ENCODE assay signal across 8 cellular contexts in the genomic region with DNA sequence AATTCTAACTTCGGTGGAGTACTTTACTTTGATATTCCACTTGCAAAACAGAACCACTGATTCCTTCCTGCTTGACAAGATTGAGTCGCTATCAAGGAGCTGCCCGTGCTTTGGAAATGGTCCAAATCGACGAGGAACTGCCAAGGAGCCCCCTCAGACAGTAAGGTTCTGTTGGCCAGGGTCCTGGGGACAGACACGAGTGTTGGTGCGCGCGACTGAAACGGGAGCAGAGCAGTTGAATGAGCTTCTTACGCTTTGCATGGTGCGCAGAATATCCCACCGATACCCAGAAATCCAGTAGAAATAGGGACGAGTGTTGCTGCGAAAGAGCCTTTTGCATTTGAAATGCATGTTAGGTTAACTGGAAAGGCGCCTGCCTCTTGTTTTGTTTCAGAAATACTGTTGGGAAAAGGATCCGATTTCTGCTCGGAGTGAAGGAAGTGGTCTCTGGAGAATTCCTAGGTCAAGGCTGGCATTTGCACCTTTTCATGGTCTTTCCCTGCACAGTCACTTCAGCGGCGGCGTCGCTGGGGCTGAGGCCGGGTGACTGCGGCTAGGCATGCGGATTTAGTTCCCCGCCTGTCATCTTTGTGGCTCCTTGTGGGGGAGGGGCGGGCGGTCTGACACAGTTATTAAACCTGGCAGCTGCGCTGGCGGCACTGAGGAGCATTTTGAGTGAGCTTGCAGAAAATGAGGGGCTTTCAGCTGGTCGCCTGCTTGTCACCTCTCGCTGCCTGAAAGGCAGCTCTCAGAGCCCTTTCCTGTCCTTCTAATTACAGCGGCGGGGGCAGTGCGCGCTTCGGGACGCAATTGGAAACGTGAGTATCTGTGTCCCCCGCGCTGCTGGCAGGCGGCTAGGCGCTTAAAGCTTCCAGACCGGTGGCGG.
A peak's percentile ranks its signal among the peaks of the same experiment; 100 is the strongest.
DNase-seq lines count a peak whose midpoint lies in the region; ATAC-seq lines count a peak whose summit lies in the region.

No MANE protein-coding gene starts in this region.

- peaks cover 8% of the 10 kb centered on the region for H3K4me1 ChIP-seq in ES-I3 (ENCODE audit: insufficient read depth, low read length)

- peak overlapping the region; percentile 78 for H3K27ac ChIP-seq in caudate nucleus (ENCODE audit: low read depth, low read length)

- H3K36me3 ChIP-seq in ES-I3 (ENCODE audit: insufficient read depth, low read length), result no peaks in the 10 kb centered on the region

- H3K9ac ChIP-seq in ES-I3 (ENCODE audit: low read depth, low read length), result peak overlapping the region; percentile 51

- peak; percentile 22 for ATAC-seq in HG02642 (IDR thresholded peaks at IDR 0.05; ENCODE audit: poor library complexity, unreplicated experiment)

- H3K9me3 ChIP-seq in ES-I3 (ENCODE audit: control insufficient read depth, insufficient read depth, low read length), result no peaks in the 10 kb centered on the region

- peak; percentile 52 for DNase-seq in NCI-H1694 (lab: John Stamatoyannopoulos, UW)
- peak; percentile 28 for DNase-seq in activated CD4-positive, CD25-positive, alpha-beta regulatory T cell treated with anti-CD3 and anti-CD28 coated beads, Interleukin-2, amount 50 U/mL, for 16 hours (ENCODE audit: low read depth, low spot score)
- peak in 50 of 61 donors; percentile 20 to 81 (median 62) for DNase-seq in caudate nucleus (lab: John Stamatoyannopoulos, UW)
- peak; percentile 90 for DNase-seq in left kidney (ENCODE audit: low read depth, low spot score)
- peak; percentile 55 for DNase-seq in stimulated activated CD4-positive, alpha-beta T cell treated with anti-CD3 and anti-CD28 coated beads, Interleukin-2, amount 100 ng/mL, for 4 hours (ENCODE audit: low read depth)
- DNase-seq in foreskin melanocyte, result no peak
